ENCODE assay signal across 15 cellular contexts in genomic region chr2:9765611-9766531, GRCh38.
DNase-seq lines count a peak whose midpoint lies in the region; ATAC-seq and TF ChIP-seq lines count a peak whose summit lies in the region.
"Had no signal": no experiment of that assay in that cellular context is flagged by ENCODE, and none has a peak within 500 bp of the region (broad histone marks: within the 10 kb centered on the region; RNA-seq: fewer than 3 reads in every experiment).

No MANE protein-coding gene starts in this region.

- peak; percentile 6; the same call in 1 of the 2 replicates for TF ChIP-seq CTCF in OCI-LY1 (IDR thresholded peaks at IDR 0.05; ENCODE audit: low read length)
- TF ChIP-seq CTCF in mucosa of descending colon (IDR thresholded peaks at IDR 0.05) = no peak
- TF ChIP-seq CTCF in smooth muscle cell (IDR thresholded peaks at IDR 0.05; ENCODE audit: borderline replicate concordance, insufficient read depth, poor library complexity, severe bottlenecking) = no peak

- WGBS in smooth muscle cell (ENCODE audit: low lambda C conversion rate) = 72% methylated on average over 16 of the region's 18 CpGs

- no peak overlapping the region for H3K4me3 Mint-ChIP-seq in dendritic cell treated with granulocyte-macrophage colony-stimulating factor and Interleukin-4, amounts not matched to agents 40 ng/mL and 50 ng/mL, for 4 days
- H3K4me3 Mint-ChIP-seq: activated naive CD8-positive, alpha-beta T cell treated with anti-CD3 and anti-CD28 coated beads, Interleukin-2, amount 10 ng/mL, durations not matched to agents 7 days and 5 days; T-cell had no signal

- H3K36me3 Mint-ChIP-seq in dendritic cell treated with granulocyte-macrophage colony-stimulating factor and Interleukin-4, amounts not matched to agents 40 ng/mL and 50 ng/mL, for 4 days (ENCODE audit: low read depth) = no peaks in the 10 kb centered on the region
- H3K36me3 Mint-ChIP-seq: T-cell had no signal

- H3K27me3 ChIP-seq in OCI-LY1 (ENCODE audit: insufficient read depth, low read length) (no peaks in the 10 kb centered on the region), smooth muscle cell (ENCODE audit: low read depth) (no peaks in the 10 kb centered on the region)

- no peak overlapping the region for H2AFZ ChIP-seq in OCI-LY1 (ENCODE audit: low read length)
- H2AFZ ChIP-seq in smooth muscle cell (ENCODE audit: low read depth) = no peak overlapping the region

- H3K4me3 ChIP-seq in OCI-LY1 (ENCODE audit: low read depth, low read length, poor library complexity, severe bottlenecking) = no peak overlapping the region
- H3K4me3 ChIP-seq in mucosa of descending colon = no peak overlapping the region
- H3K4me3 ChIP-seq in smooth muscle cell = no peak overlapping the region
- H3K4me3 ChIP-seq: coronary artery had no signal

- no peaks in the 10 kb centered on the region for H3K36me3 ChIP-seq in OCI-LY1 (ENCODE audit: insufficient read depth, low read length)
- no peaks in the 10 kb centered on the region for H3K36me3 ChIP-seq in mucosa of descending colon (ENCODE audit: low read depth)
- no peaks in the 10 kb centered on the region for H3K36me3 ChIP-seq in smooth muscle cell (ENCODE audit: low read depth)

- peak; percentile 45 for DNase-seq in ELF-1 (ENCODE audit: low read depth, low spot score)
- DNase-seq in mucosa of descending colon = peak in 1 of 3 donors; percentile 53
- no peak for DNase-seq in NCI-H2196 treated with DMSO at 0.1 percent for 48 hours (lab: John Stamatoyannopoulos, UW; ENCODE audit: unreplicated experiment)
- no peak for DNase-seq in SKM-1 (lab: John Stamatoyannopoulos, UW; ENCODE audit: unreplicated experiment)
- DNase-seq in smooth muscle cell (lab: John Stamatoyannopoulos, UW; ENCODE audit: unreplicated experiment) = no peak
- DNase-seq in NCI-H69 (lab: John Stamatoyannopoulos, UW) = no peak
- DNase-seq: activated CD4-positive, alpha-beta T cell treated with anti-CD3 and anti-CD28 coated beads for 1 hour; activated naive CD8-positive, alpha-beta T cell treated with anti-CD3 and anti-CD28 coated beads, Interleukin-2, amount 10 ng/mL, durations not matched to agents 7 days and 5 days; NCI-H345; T-cell had no signal

- H3K4me1 ChIP-seq in OCI-LY1 (ENCODE audit: insufficient read depth, low read length, severe bottlenecking) = peaks cover 10% of the 10 kb centered on the region
- peaks cover 6% of the 10 kb centered on the region for H3K4me1 ChIP-seq in mucosa of descending colon (ENCODE audit: low read depth)
- peaks cover 12% of the 10 kb centered on the region for H3K4me1 ChIP-seq in smooth muscle cell (ENCODE audit: low read depth)

- intact Hi-C loops in dendritic cell treated with granulocyte-macrophage colony-stimulating factor and Interleukin-4, amounts not matched to agents 40 ng/mL and 50 ng/mL, for 4 days (cut with micrococcal nuclease) = no loop called here
- intact Hi-C loops in mucosa of descending colon (cut with DNase I, micrococcal nuclease) = no loop called here

- H3K27ac Mint-ChIP-seq in dendritic cell treated with granulocyte-macrophage colony-stimulating factor and Interleukin-4, amounts not matched to agents 40 ng/mL and 50 ng/mL, for 4 days = peak overlapping the region; percentile 34
- H3K27ac Mint-ChIP-seq: progenitor cell of endocrine pancreas, T-cell had no signal

- no peaks in the 10 kb centered on the region for H3K9me3 Mint-ChIP-seq in dendritic cell treated with granulocyte-macrophage colony-stimulating factor and Interleukin-4, amounts not matched to agents 40 ng/mL and 50 ng/mL, for 4 days
- H3K9me3 Mint-ChIP-seq: activated naive CD8-positive, alpha-beta T cell treated with anti-CD3 and anti-CD28 coated beads, Interleukin-2, amount 10 ng/mL, durations not matched to agents 7 days and 5 days; T-cell had no signal

- H3K4me2 ChIP-seq in OCI-LY1 (ENCODE audit: low read length) (no peak overlapping the region), smooth muscle cell (no peak overlapping the region)

- ATAC-seq in mucosa of descending colon = peak; percentile 55
- ATAC-seq: Panc1, T-cell had no signal

- peaks cover 67% of the 10 kb centered on the region for H3K4me1 Mint-ChIP-seq in dendritic cell treated with granulocyte-macrophage colony-stimulating factor and Interleukin-4, amounts not matched to agents 40 ng/mL and 50 ng/mL, for 4 days (ENCODE audit: low read depth)

- H3K27ac ChIP-seq in OCI-LY1 (ENCODE audit: low read depth, low read length, poor library complexity, severe bottlenecking) (no peak overlapping the region), smooth muscle cell (ENCODE audit: low read depth) (no peak overlapping the region)
- H3K27ac ChIP-seq: coronary artery had no signal

- no peak overlapping the region for H3K9ac ChIP-seq in OCI-LY1 (ENCODE audit: low read length)
- no peak overlapping the region for H3K9ac ChIP-seq in smooth muscle cell (ENCODE audit: low read depth)

- H3F3A ChIP-seq in OCI-LY1 (ENCODE audit: insufficient read depth, low read length) (no peaks in the 10 kb centered on the region), smooth muscle cell (ENCODE audit: low read depth) (no peaks in the 10 kb centered on the region)

- H4K20me1 ChIP-seq in OCI-LY1 (ENCODE audit: insufficient read depth, low read length) = no peaks in the 10 kb centered on the region
- no peaks in the 10 kb centered on the region for H4K20me1 ChIP-seq in smooth muscle cell (ENCODE audit: low read depth)

- H3K9me2 ChIP-seq in OCI-LY1 (ENCODE audit: low read depth, low read length) = no peaks in the 10 kb centered on the region

- H3K27me3 Mint-ChIP-seq in dendritic cell treated with granulocyte-macrophage colony-stimulating factor and Interleukin-4, amounts not matched to agents 40 ng/mL and 50 ng/mL, for 4 days = peaks cover 22% of the 10 kb centered on the region

- H3K79me2 ChIP-seq in OCI-LY1 (ENCODE audit: insufficient read depth, low read length) = no peaks in the 10 kb centered on the region
- no peaks in the 10 kb centered on the region for H3K79me2 ChIP-seq in smooth muscle cell (ENCODE audit: low read depth)

- no peaks in the 10 kb centered on the region for H3K9me3 ChIP-seq in OCI-LY1 (ENCODE audit: low read length)
- H3K9me3 ChIP-seq in mucosa of descending colon = no peaks in the 10 kb centered on the region
- no peaks in the 10 kb centered on the region for H3K9me3 ChIP-seq in smooth muscle cell (replicated peaks; ENCODE audit: low read depth)
